Comparison of ENCODE assay signal across 8 cellular contexts in the genomic region with DNA sequence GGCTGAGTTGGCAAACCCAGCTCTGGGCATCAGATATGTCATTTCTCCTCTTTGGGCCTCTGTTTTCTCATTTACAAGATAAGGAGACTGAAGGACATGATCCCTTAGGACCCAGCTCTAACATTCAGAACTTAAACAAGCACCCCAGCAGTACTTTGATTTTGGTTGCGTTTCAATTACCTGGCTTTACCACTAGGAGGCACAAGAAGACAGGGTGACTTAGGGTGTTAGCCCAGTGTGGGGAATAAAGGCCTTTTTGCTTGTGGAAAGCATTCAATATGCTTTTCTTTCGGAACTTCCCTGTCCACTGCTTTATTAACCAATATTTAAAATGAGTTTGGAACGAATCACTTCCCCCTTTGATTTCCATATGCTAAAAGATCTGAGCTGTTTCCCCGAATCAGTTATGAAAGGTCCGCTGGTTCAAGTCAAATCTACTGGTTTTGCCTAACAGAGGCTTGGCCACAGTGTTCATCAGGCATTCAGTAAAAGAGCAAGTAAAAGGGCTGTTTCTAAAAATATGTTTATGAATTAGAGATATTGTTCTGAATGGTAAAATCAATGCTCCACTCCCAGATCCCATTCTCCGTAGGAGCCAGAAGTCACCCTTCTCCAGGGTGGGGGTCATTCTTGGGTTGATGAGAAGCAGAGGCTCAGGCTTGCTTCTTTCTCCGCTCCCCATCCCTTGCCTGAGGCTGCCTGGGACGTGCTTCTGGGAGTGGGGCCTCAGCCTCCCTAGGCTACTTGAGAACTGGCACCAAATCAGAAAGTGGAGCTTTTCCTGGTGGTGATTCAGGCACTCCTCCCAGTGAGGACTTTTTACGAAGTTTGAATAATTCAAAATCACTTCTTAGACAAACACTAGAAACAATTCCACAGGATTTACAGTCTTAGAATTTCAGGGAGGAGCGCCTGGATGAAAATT.
DNase-seq lines count a peak whose midpoint lies in the region; ATAC-seq and TF ChIP-seq lines count a peak whose summit lies in the region.

No MANE protein-coding gene starts in this region.

- DNase-seq in BE2C (peak; percentile 37), SK-N-DZ (ENCODE audit: low spot score) (peak; percentile 54), MCF 10A (ENCODE audit: unreplicated experiment) (peak; percentile 88), iPS-NIHi7 (ENCODE audit: extremely low spot score) (peak; percentile 85), sigmoid colon (peak; percentile 87)

- 31 to 44% methylated on average over 10 of the region's 10 CpGs for WGBS in sigmoid colon, 2 donors

- no peaks in the 10 kb centered on the region for H3K36me3 ChIP-seq in BE2C
- no peaks in the 10 kb centered on the region for H3K36me3 ChIP-seq in Loucy (ENCODE audit: insufficient read depth, low read length)
- peaks cover 9 to 69% (median 50%) of the 10 kb centered on the region in 4 donors for H3K36me3 ChIP-seq in sigmoid colon

- TF ChIP-seq CTCF in BE2C (IDR thresholded peaks at IDR 0.05; ENCODE audit: low read depth, low read length), result peak; percentile 87
- TF ChIP-seq CTCF in Loucy (conservative IDR thresholded peaks at IDR 0.05; ENCODE audit: low read length), result peak; percentile 98
- TF ChIP-seq CTCF in MCF 10A (IDR thresholded peaks at IDR 0.05; ENCODE audit: unreplicated experiment), result peak; percentile 85
- peak; percentile 91 to 98 (median 97) for TF ChIP-seq CTCF in sigmoid colon (IDR thresholded peaks at IDR 0.05)

- no peaks in the 10 kb centered on the region for H3K9me3 Mint-ChIP-seq in MCF 10A (ENCODE audit: unreplicated experiment)

- H3K27me3 ChIP-seq in BE2C (no peaks in the 10 kb centered on the region), Loucy (ENCODE audit: insufficient read depth, low read length, poor library complexity, severe bottlenecking) (no peaks in the 10 kb centered on the region), sigmoid colon (no peaks in the 10 kb centered on the region)

- no peaks in the 10 kb centered on the region for H3F3A ChIP-seq in Loucy (ENCODE audit: low read depth)

- H3K36me3 Mint-ChIP-seq in MCF 10A (ENCODE audit: insufficient read depth, unreplicated experiment), result peaks cover 66% of the 10 kb centered on the region

- H3K27ac Mint-ChIP-seq in MCF 10A (ENCODE audit: low read depth, unreplicated experiment), result peak overlapping the region; percentile 87

- H3K4me3 ChIP-seq in BE2C (ENCODE audit: low read depth, low read length), result no peak overlapping the region
- no peak overlapping the region for H3K4me3 ChIP-seq in Loucy (ENCODE audit: low read length, poor library complexity, severe bottlenecking)
- peak overlapping the region in 2 of 4 donors; percentile 5 to 22 for H3K4me3 ChIP-seq in sigmoid colon

- H3K4me1 ChIP-seq in BE2C (no peaks in the 10 kb centered on the region), Loucy (ENCODE audit: insufficient read depth, low read length, poor library complexity, severe bottlenecking) (no peaks in the 10 kb centered on the region), sigmoid colon (peaks cover 0 to 43% (median 30%) of the 10 kb centered on the region in 4 donors)

- H3K4me3 Mint-ChIP-seq in MCF 10A (ENCODE audit: unreplicated experiment), result peak overlapping the region; percentile 55

- H3K9me3 ChIP-seq in BE2C (no peaks in the 10 kb centered on the region), Loucy (ENCODE audit: insufficient read depth, low read depth, low read length) (no peaks in the 10 kb centered on the region), sigmoid colon (no peaks in the 10 kb centered on the region)

- H3K79me2 ChIP-seq in Loucy (ENCODE audit: insufficient read depth, low read length), result no peaks in the 10 kb centered on the region

- H2AFZ ChIP-seq in Loucy (ENCODE audit: low read length), result 0 out of 2 replicates have a peak overlapping the region, but pooled peaks have one; percentile 10

- peak overlapping the region; percentile 82 to 90 (median 84) for H3K27ac ChIP-seq in sigmoid colon

- peak in 1 of 2 donors; percentile 34 for TF ChIP-seq POLR2A in sigmoid colon (IDR thresholded peaks at IDR 0.05)

- CTCF ChIA-PET in MCF 10A (lab: Yijun Ruan, JAX), result interaction anchor here (0.5 to 18.1 kb wide), 54 partner anchors 9 to 1869 kb away, joined by 3 to 498 read pairs (median 5); a partner anchor contains a TSS

- intact Hi-C loops in MCF 10A (cut with micrococcal nuclease) (loop anchor here (1.0 to 5.0 kb wide), 6 partner anchors 38 to 306 kb away; a partner anchor contains a TSS), sigmoid colon (cut with DNase I) (loop anchor here (1.0 to 5.0 kb wide), 2 partner anchors 51 to 106 kb away; a partner anchor contains a TSS)

- H3K27me3 Mint-ChIP-seq in MCF 10A (ENCODE audit: insufficient read depth, unreplicated experiment), result no peaks in the 10 kb centered on the region

- H4K20me1 ChIP-seq in Loucy (ENCODE audit: insufficient read depth, low read length, poor library complexity, severe bottlenecking), result no peaks in the 10 kb centered on the region

- peaks cover 40% of the 10 kb centered on the region for H3K4me1 Mint-ChIP-seq in MCF 10A (ENCODE audit: insufficient read depth, unreplicated experiment)

- H3K9me2 ChIP-seq in Loucy (replicated peaks; ENCODE audit: low read depth, low read length), result no peaks in the 10 kb centered on the region

- no peak for TF ChIP-seq EP300 in sigmoid colon (IDR thresholded peaks at IDR 0.05)

- H3K9ac ChIP-seq in Loucy (ENCODE audit: low read depth, low read length, poor library complexity, severe bottlenecking), result no peak overlapping the region

- BruUV-seq in MCF 10A (replicated peaks; lab: Mats Ljungman, UMichigan), result no TSS peak

- POLR2A ChIA-PET in MCF 10A (lab: Yijun Ruan, JAX), result interaction anchor here (0.6 to 14.8 kb wide), 25 partner anchors 9 to 457 kb away, joined by 3 to 371 read pairs (median 6); a partner anchor contains a TSS

- H3K4me2 ChIP-seq in Loucy (ENCODE audit: low read depth, low read length, poor library complexity, severe bottlenecking), result no peak overlapping the region

- ATAC-seq in GM18868 (IDR thresholded peaks at IDR 0.05; ENCODE audit: unreplicated experiment) (peak; percentile 62), HG03159 (IDR thresholded peaks at IDR 0.05; ENCODE audit: unreplicated experiment) (no peak)

Comparison
In these comparisons a context has a peak if more than half of its experiments do, and no peak if none do; other contexts are left out.
1. DNase-seq: peak in every context shown above with its lines; median percentile 88 in MCF 10A; 87 in sigmoid colon; 85 in iPS-NIHi7; 54 in SK-N-DZ; 37 in BE2C.